Comparison of ENCODE assay signal across 10 cellular contexts in genomic region chr1:150808134-150808533, GRCh38. TPM values are rescaled to one million over a fixed set of nuclear protein-coding genes. Genes with fewer than 3 reads are reported as not detected.
DNase-seq lines count a peak whose midpoint lies in the region; ATAC-seq, FAIRE-seq and TF ChIP-seq lines count a peak whose summit lies in the region.
"Had no signal": no experiment of that assay in that cellular context is flagged by ENCODE, and none has a peak within 500 bp of the region (broad histone marks: within the 10 kb centered on the region; RNA-seq: fewer than 3 reads in every experiment).

CTSK (minus strand) TSS chr1:150808260; CDS start chr1:150806805, 1,455 bp downstream.

- TF ChIP-seq EP300 in K562 (IDR thresholded peaks at IDR 0.05; ENCODE audit: low read length) (no peak), stomach (IDR thresholded peaks at IDR 0.05) (no peak)

- no peak for FAIRE-seq in K562 (lab: Jason Lieb, UNC)
- no peak for FAIRE-seq in keratinocyte (lab: Jason Lieb, UNC)

- no peaks in the 10 kb centered on the region for H4K20me1 ChIP-seq in K562 (replicated peaks; ENCODE audit: control insufficient read depth, insufficient read depth, low read length)
- no peaks in the 10 kb centered on the region for H4K20me1 ChIP-seq in keratinocyte (ENCODE audit: control insufficient read depth, extremely low read depth, insufficient read depth, low read length)

- ATAC-seq in K562 (no peak), esophagus mucosa (no peak), HG02610 (IDR thresholded peaks at IDR 0.05; ENCODE audit: unreplicated experiment) (no peak)

- peaks cover 26% of the 10 kb centered on the region for H3K36me3 ChIP-seq in K562 (ENCODE audit: control insufficient read depth, insufficient read depth, low read length)
- peaks cover 5 to 18% of the 10 kb centered on the region in 2 experiments for H3K36me3 ChIP-seq in keratinocyte (ENCODE audit: control insufficient read depth in 2 of 2, extremely low read depth in 1 of 2, insufficient read depth in 2 of 2, low read length in 2 of 2)
- H3K36me3 ChIP-seq in stomach, result peaks cover 14 to 49% (median 32%) of the 10 kb centered on the region in 4 donors

- H3K9ac ChIP-seq in K562 (ENCODE audit: insufficient read depth in 1 of 2, low read depth in 2 of 2, low read length in 2 of 2), result no peak within 1 kb of the TSS
- H3K9ac ChIP-seq in keratinocyte (ENCODE audit: control insufficient read depth, extremely low read depth, insufficient read depth, low read length), result no peak within 1 kb of the TSS

- H3K27me3 ChIP-seq in K562 (ENCODE audit: control insufficient read depth in 2 of 2, insufficient read depth in 2 of 2, low read length in 2 of 2) (no peaks in the 10 kb centered on the region), keratinocyte (ENCODE audit: control insufficient read depth, extremely low read depth, insufficient read depth, low read length) (no peaks in the 10 kb centered on the region), stomach (no peaks in the 10 kb centered on the region)
- H3K27me3 ChIP-seq: MG63 had no signal

- H3K4me2 ChIP-seq in K562 (ENCODE audit: insufficient read depth, low read length), result no peak within 1 kb of the TSS
- H3K4me2 ChIP-seq in keratinocyte (ENCODE audit: control insufficient read depth, extremely low read depth, insufficient read depth, low read depth, low read length), result peak within 1 kb of the TSS; percentile 42

- TF ChIP-seq CTCF in K562 (IDR thresholded peaks at IDR 0.05 in 2 of 3, conservative IDR thresholded peaks at IDR 0.05 in 1 of 3; ENCODE audit: insufficient read depth in 2 of 3, low read depth in 1 of 3, low read length in 3 of 3) (no peak), keratinocyte (optimal IDR thresholded peaks at IDR 0.05 in 1 of 3, IDR thresholded peaks at IDR 0.05 in 1 of 3, conservative IDR thresholded peaks at IDR 0.05 in 1 of 3; ENCODE audit: extremely low read depth in 1 of 3, insufficient read depth in 2 of 3, low read length in 3 of 3) (no peak), stomach (IDR thresholded peaks at IDR 0.05) (no peak)

- POLR2A ChIA-PET in K562 (lab: Yijun Ruan, JAX), result interaction anchor here (0.5 to 1.9 kb wide), 6 partner anchors 91 to 951 kb away, joined by 3 to 8 read pairs (median 3); partner anchors contain the start of genes ENSA and MCL1

- no peaks in the 10 kb centered on the region for H3K9me3 ChIP-seq in K562 (replicated peaks; ENCODE audit: control insufficient read depth, insufficient read depth, low read depth, low read length)
- H3K9me3 ChIP-seq in keratinocyte (ENCODE audit: control insufficient read depth, low read depth, low read length), result no peaks in the 10 kb centered on the region
- H3K9me3 ChIP-seq in stomach, result no peaks in the 10 kb centered on the region
- H3K9me3 ChIP-seq: MG63 had no signal

- H2AFZ ChIP-seq in K562 (ENCODE audit: low read depth, low read length) (no peak within 1 kb of the TSS), keratinocyte (ENCODE audit: control insufficient read depth, low read length) (no peak within 1 kb of the TSS)

- intact Hi-C loops in K562 (cut with micrococcal nuclease), result no loop called here
- intact Hi-C loops in stomach (cut with DNase I; ENCODE audit: low total_unique reads), result no loop called here

- TF ChIP-seq POLR2A in K562 (conservative IDR thresholded peaks at IDR 0.05), result no peak
- no peak for TF ChIP-seq POLR2A in stomach (IDR thresholded peaks at IDR 0.05)

- no peak for TF ChIP-seq RAD21 in K562 (CRISPR knock-in tag; conservative IDR thresholded peaks at IDR 0.05 in 1 of 2, IDR thresholded peaks at IDR 0.05 in 1 of 2)

- no peaks in the 10 kb centered on the region for H3K9me1 ChIP-seq in K562 (ENCODE audit: control insufficient read depth, insufficient read depth, low read length)
- H3K9me1 ChIP-seq in keratinocyte (ENCODE audit: control insufficient read depth, extremely low read depth, insufficient read depth, low read length), result no peaks in the 10 kb centered on the region

- 73% methylated on average over 7 of the region's 7 CpGs for WGBS in K562 (ENCODE audit: insufficient coverage, low coverage, missing lambda C conversion rate)
- 52 to 76% (median 65%) methylated on average over 7 of the region's 7 CpGs for WGBS in stomach, 5 donors

- no TSS peak for BruUV-seq in K562 (replicated peaks; lab: Mats Ljungman, UMichigan)

- H3K79me2 ChIP-seq in K562 (ENCODE audit: control insufficient read depth, insufficient read depth, low read length) (no peaks in the 10 kb centered on the region), keratinocyte (ENCODE audit: control insufficient read depth, insufficient read depth, low read length) (no peaks in the 10 kb centered on the region)

- H3K4me3 ChIP-seq in K562 (no peak within 1 kb of the TSS), keratinocyte (ENCODE audit: control insufficient read depth in 2 of 3, extremely low read depth in 1 of 3, insufficient read depth in 2 of 3, low read depth in 1 of 3, low read length in 3 of 3) (peak within 1 kb of the TSS in 1 of 3 experiments; percentile 36), stomach (peak within 1 kb of the TSS; percentile 11 to 33 (median 27))
- H3K4me3 ChIP-seq: MG63 had no signal

- DNase-seq in GM03348 (ENCODE audit: low spot score) (peak; percentile 67), K562 (ENCODE audit: extremely low read depth in 1 of 4, low spot score in 3 of 4) (no peak), keratinocyte (ENCODE audit: low read depth, low spot score) (no peak), stomach (no peak), NCI-H146 treated with DMSO at 0.1 percent for 48 hours (lab: John Stamatoyannopoulos, UW; ENCODE audit: unreplicated experiment) (no peak), 8988T (no peak)
- DNase-seq: MG63; stimulated activated naive CD4-positive, alpha-beta T cell treated with Interleukin-2 at 50 U/mL for 16 hours had no signal

- CTCF ChIA-PET in K562 (lab: Yijun Ruan, JAX; ENCODE audit: low intra/inter-chr PET ratio), result no interaction called here

- H3K4me1 ChIP-seq in K562 (replicated peaks in 1 of 2; ENCODE audit: control insufficient read depth in 2 of 2, insufficient read depth in 2 of 2, low read length in 2 of 2), result peaks cover 0 to 11% of the 10 kb centered on the region in 2 experiments; a peak in 1 of 5 replicates
- peaks cover 28% of the 10 kb centered on the region for H3K4me1 ChIP-seq in keratinocyte (ENCODE audit: control insufficient read depth, extremely low read depth, insufficient read depth, low read length)
- H3K4me1 ChIP-seq in stomach, result peaks cover 13 to 53% (median 33%) of the 10 kb centered on the region in 4 donors

- dilution Hi-C loops in keratinocyte (cut with MboI; ENCODE audit: extremely low pct_ligation_motif_present, low sequenced_read_pairs), result loop anchor here (25.0 kb wide), 1 partner anchor 171 kb away; the partner anchor contains the start of gene ENSA

- in situ Hi-C loops in K562 (cut with MboI), result no loop called here

- H3K27ac ChIP-seq in K562 (ENCODE audit: extremely low read depth, low read depth, low read length) (no peak within 1 kb of the TSS), keratinocyte (ENCODE audit: control insufficient read depth, insufficient read depth, low read length) (no peak within 1 kb of the TSS), stomach (peak within 1 kb of the TSS in 3 of 5 donors; percentile 9 to 49 (median 47))

TF ChIP-seq in K562, 482 proteins besides CTCF, POLR2A, EP300 and RAD21:
- TF ChIP-seq POLR2B (IDR thresholded peaks at IDR 0.05; ENCODE audit: low read depth, partially characterized antibody), result peak; percentile 22
- peak; percentile 12; the same call in 1 of the 2 replicates for TF ChIP-seq POLR2AphosphoS2 (IDR thresholded peaks at IDR 0.05; ENCODE audit: low read length)
- TF ChIP-seq TAL1 (IDR thresholded peaks at IDR 0.05), result no peak

RNA-seq across cellular contexts. Expression of gene CTSK, which starts in this region (rescaled TPM):
- total RNA-seq in K562 (2011; cell fraction: chromatin; rRNA removed; ENCODE audit: low replicate concordance), result 4.0 and 6.1 TPM in 2 replicates
- total RNA-seq in K562 (2011; cell fraction: nucleolus; rRNA removed), result 2.0 and 2.1 TPM in 2 replicates
- 3.4 and 4.0 TPM in 2 replicates for total RNA-seq in K562 (2011; cell fraction: nucleoplasm; rRNA removed)
- 0.53 and 1.2 TPM in 2 replicates for total RNA-seq in K562 (2014; rRNA removed)
- total RNA-seq in K562 (2014; rRNA removed; fragmentation: Illumina TruSeq; extraction: Trizol), result 0.80 and 0.91 TPM in 2 replicates
- 1.1 and 1.3 TPM in 2 replicates for total RNA-seq in K562 (2015; rRNA removed; fragmentation: Illumina TruSeq; extraction: Trizol)
- total RNA-seq in K562 (2021), result 1.0 and 1.5 TPM in 2 replicates
- 2.5 and 3.9 TPM in 2 replicates for polyA plus RNA-seq in K562 (2011; rRNA removed)
- 0.70 and 2.2 TPM in 2 replicates for polyA plus RNA-seq in K562 (2011; cell fraction: cytosol; rRNA removed)
- polyA plus RNA-seq in K562 (2011; cell fraction: nucleus; rRNA removed), result 9.9 and 15.1 TPM in 2 replicates
- polyA plus RNA-seq in K562 (2012), result 1.1 and 2.8 TPM in 2 replicates
- polyA plus RNA-seq in K562 (2014; fragmentation: Illumina TruSeq; extraction: Trizol), result 1.2 and 1.3 TPM in 2 replicates
- polyA plus RNA-seq in K562 (2014; fragmentation: Nextera tagmentation; extraction: Ambion mirVana), result 1 to 10 TPM in 1 of 2 experiments, under 1 TPM in 1; 0.84 to 1.3 TPM
- 1.0 and 1.6 TPM in 2 replicates for polyA plus RNA-seq in K562 (2014; rRNA removed)
- polyA minus RNA-seq in K562 (2011; rRNA and poly(A)+ RNA removed), result 0.96 and 1.1 TPM in 2 replicates
- not detected in 2 replicates for polyA minus RNA-seq in K562 (2011; cell fraction: cytosol; rRNA and poly(A)+ RNA removed)
- polyA minus RNA-seq in K562 (2011; cell fraction: nucleus; rRNA and poly(A)+ RNA removed), result 0.81 and 1.6 TPM in 2 replicates
- 20.0 to 71.7 TPM (median 40.5 TPM) in 3 replicates for polyA plus RNA-seq in keratinocyte
- polyA plus RNA-seq in keratinocyte (2011; ENCODE audit: low read depth), result 53.7 TPM
- polyA plus RNA-seq in keratinocyte (2011; cell fraction: cytosol; rRNA removed), result 18.6 and 19.4 TPM in 2 replicates
- polyA plus RNA-seq in keratinocyte (2011; cell fraction: nucleus; rRNA removed), result 51.5 and 71.7 TPM in 2 replicates
- polyA plus RNA-seq in keratinocyte (2012; ENCODE audit: low replicate concordance), result 11.5 and 14.0 TPM in 2 replicates
- polyA minus RNA-seq in keratinocyte, result 10.4 to 34.2 TPM (median 19.0 TPM) in 3 replicates
- polyA minus RNA-seq in keratinocyte (2011; cell fraction: cytosol; rRNA and poly(A)+ RNA removed), result 11.5 TPM
- polyA minus RNA-seq in keratinocyte (2011; cell fraction: nucleus; rRNA and poly(A)+ RNA removed), result 8.0 and 21.4 TPM in 2 replicates
- 10 to 100 TPM in 3 of 5 donors, 1 to 10 TPM in 2; 7.6 to 49.8 (median 12.2) TPM for total RNA-seq in stomach
- 10 to 100 TPM; 12.5 to 17.3 (median 14.8) TPM for polyA plus RNA-seq in stomach
- total RNA-seq in esophagus mucosa, result 7.7 TPM

Comparison
In these comparisons a context has a peak if more than half of its experiments do, and no peak if none do; other contexts are left out.
1. H3K27ac ChIP-seq: peak in stomach (3 of 5); none in K562 (single experiment) and keratinocyte (single experiment).